ENCODE assay signal across 14 cellular contexts in the genomic region with DNA sequence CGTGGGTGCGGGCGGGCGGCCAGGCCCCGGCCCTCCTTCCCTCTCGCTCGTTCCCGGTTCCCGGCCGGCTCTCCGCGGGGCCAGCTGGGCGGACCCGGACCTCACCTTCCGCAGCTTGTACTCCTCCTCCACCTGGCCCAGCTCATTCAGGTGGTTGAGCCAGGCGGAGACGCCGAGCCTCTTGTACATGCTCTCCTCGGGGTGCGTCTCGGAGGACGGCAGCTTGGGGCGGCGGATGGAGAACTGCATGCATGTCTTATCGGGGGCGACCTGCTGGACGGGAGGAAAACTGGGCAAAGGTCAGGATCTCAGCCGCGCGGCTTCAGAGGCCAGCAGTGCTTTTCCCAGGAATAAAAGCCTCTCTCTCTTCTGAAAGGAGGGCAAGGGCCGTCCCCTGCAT.
DNase-seq lines count a peak whose midpoint lies in the region; ATAC-seq and TF ChIP-seq lines count a peak whose summit lies in the region.
"Had no signal": no experiment of that assay in that cellular context is flagged by ENCODE, and none has a peak within 500 bp of the region (broad histone marks: within the 10 kb centered on the region; RNA-seq: fewer than 3 reads in every experiment).

No MANE protein-coding gene starts in this region.

- 92% methylated on average over 12 of the region's 31 CpGs; no CpG with 5 or more reads in 1 of the 2 experiments for WGBS in IMR-90 (ENCODE audit: extremely low coverage in 2 of 2, insufficient read length in 1 of 2), 2 experiments

- DNase-seq in A673 (ENCODE audit: low spot score) (no peak), IMR-90 (no peak), glutamatergic neuron (peak; percentile 16), neural crest cell (ENCODE audit: low read depth, low spot score) (no peak), ACHN (no peak)
- DNase-seq in activated naive CD8-positive, alpha-beta T cell treated with anti-CD3 and anti-CD28 coated beads, Interleukin-2, amount 50 U/mL, for 24 hours = no peak
- DNase-seq: activated B cell treated with CpG ODN at 0.5 μM for 24 hours; activated T-cell treated with anti-CD3 and anti-CD28 coated beads, Interleukin-2, amount 50 U/mL, for 48 hours; DMS79 treated with DMSO at 0.1 percent for 48 hours; erythroblast; naive B cell; stimulated activated CD4-positive, alpha-beta T cell treated with anti-CD3 and anti-CD28 coated beads, Interleukin-12 subunit alpha, Interleukin-12 subunit beta, amount 100 ng/mL, for 4 hours had no signal

- no peak for ATAC-seq in IMR-90 (ENCODE audit: low read depth)
- ATAC-seq in GM21390 (IDR thresholded peaks at IDR 0.05; ENCODE audit: unreplicated experiment) = no peak
- ATAC-seq in activated naive CD8-positive, alpha-beta T cell treated with anti-CD3 and anti-CD28 coated beads, Interleukin-2, amount 50 U/mL, for 24 hours = no peak
- no peak for ATAC-seq in GM19328 (IDR thresholded peaks at IDR 0.05; ENCODE audit: unreplicated experiment)

- H3K4me1 Mint-ChIP-seq in glutamatergic neuron (ENCODE audit: low read depth, unreplicated experiment) (peaks cover 36% of the 10 kb centered on the region), neural crest cell (peaks cover 46% of the 10 kb centered on the region)
- H3K4me1 Mint-ChIP-seq in activated naive CD8-positive, alpha-beta T cell treated with anti-CD3 and anti-CD28 coated beads, Interleukin-2, amount 50 U/mL, for 24 hours = peaks cover 3% of the 10 kb centered on the region

- H3K9ac ChIP-seq in IMR-90 (ENCODE audit: low read depth, low read length) = no peak overlapping the region

- H3K9me3 Mint-ChIP-seq in glutamatergic neuron (ENCODE audit: unreplicated experiment) = peaks cover 10% of the 10 kb centered on the region
- no peaks in the 10 kb centered on the region for H3K9me3 Mint-ChIP-seq in neural crest cell
- no peaks in the 10 kb centered on the region for H3K9me3 Mint-ChIP-seq in activated naive CD8-positive, alpha-beta T cell treated with anti-CD3 and anti-CD28 coated beads, Interleukin-2, amount 50 U/mL, for 24 hours
- H3K9me3 Mint-ChIP-seq: activated B cell treated with CpG ODN at 0.5 μM for 24 hours, naive B cell had no signal

- no peak overlapping the region for H2BK120ac ChIP-seq in IMR-90 (ENCODE audit: low read depth, low read length)

- H2AK5ac ChIP-seq in IMR-90 (ENCODE audit: low read depth, low read length) = no peak overlapping the region

- CTCF ChIA-PET in A673 (lab: Charles Lee) = no interaction called here
- CTCF ChIA-PET in IMR-90 (lab: Yijun Ruan, JAX) = no interaction called here

- H3K4me3 Mint-ChIP-seq in glutamatergic neuron (ENCODE audit: unreplicated experiment) (peak overlapping the region; percentile 81), neural crest cell (peak overlapping the region; percentile 82)
- H3K4me3 Mint-ChIP-seq in activated naive CD8-positive, alpha-beta T cell treated with anti-CD3 and anti-CD28 coated beads, Interleukin-2, amount 50 U/mL, for 24 hours = no peak overlapping the region
- H3K4me3 Mint-ChIP-seq: activated B cell treated with CpG ODN at 0.5 μM for 24 hours had no signal

- no peak overlapping the region for H3K18ac ChIP-seq in IMR-90 (ENCODE audit: low read depth, low read length)

- BruUV-seq in A673 (replicated peaks; lab: Mats Ljungman, UMichigan) (no TSS peak), IMR-90 (replicated peaks; lab: Mats Ljungman, UMichigan) (no TSS peak)

- peaks cover 7% of the 10 kb centered on the region; the same call in 1 of the 2 replicates for H3K9me1 ChIP-seq in IMR-90 (ENCODE audit: insufficient read depth, low read length)

- H3K27ac ChIP-seq in A673 (ENCODE audit: low read depth, low read length, poor library complexity, severe bottlenecking) = peak overlapping the region; percentile 93
- H3K27ac ChIP-seq in IMR-90 (ENCODE audit: insufficient read depth, low read length) = no peak overlapping the region

- H2BK5ac ChIP-seq in IMR-90 (ENCODE audit: low read depth, low read length, poor library complexity, severe bottlenecking) = no peak overlapping the region

- POLR2A ChIA-PET in A673 (lab: Charles Lee; ENCODE audit: low non-redundant PET) (interaction anchor here (0.6 kb wide), 1 partner anchor 12 kb away, joined by 3 read pairs; no protein-coding TSS in a partner anchor), IMR-90 (lab: Charles Lee; ENCODE audit: unreplicated experiment) (no interaction called here)

- H3K9me3 ChIP-seq in A673 (ENCODE audit: low read depth, low read length, poor library complexity, severe bottlenecking) (no peaks in the 10 kb centered on the region), IMR-90 (ENCODE audit: control insufficient read depth, insufficient read depth, low read length) (no peaks in the 10 kb centered on the region)

- H3K36me3 Mint-ChIP-seq in glutamatergic neuron (ENCODE audit: unreplicated experiment) (no peaks in the 10 kb centered on the region), neural crest cell (ENCODE audit: low read depth) (peaks cover 5% of the 10 kb centered on the region)
- H3K36me3 Mint-ChIP-seq in activated naive CD8-positive, alpha-beta T cell treated with anti-CD3 and anti-CD28 coated beads, Interleukin-2, amount 50 U/mL, for 24 hours (ENCODE audit: low read depth) = no peaks in the 10 kb centered on the region
- H3K36me3 Mint-ChIP-seq: naive B cell had no signal

- no peaks in the 10 kb centered on the region for H3K36me3 ChIP-seq in A673 (ENCODE audit: insufficient read depth, low read length, poor library complexity, severe bottlenecking)
- peaks cover 28% of the 10 kb centered on the region for H3K36me3 ChIP-seq in IMR-90 (ENCODE audit: control insufficient read depth, insufficient read depth, low read length)

- H3K4me3 ChIP-seq in A673 (ENCODE audit: low read depth, low read length, poor library complexity, severe bottlenecking) = peak overlapping the region; percentile 23
- H3K4me3 ChIP-seq in IMR-90 (ENCODE audit: insufficient read depth, low read depth, low read length) = no peak overlapping the region

- no peak overlapping the region for H3K4ac ChIP-seq in IMR-90 (ENCODE audit: low read depth, low read length)

- H2AFZ ChIP-seq in IMR-90 (replicated peaks; ENCODE audit: low read length, poor library complexity) = peak overlapping the region; percentile 19

- TF ChIP-seq RAD21 in IMR-90 (IDR thresholded peaks at IDR 0.05; ENCODE audit: low read length) = no peak

- in situ Hi-C loops in IMR-90 (cut with MboI; ENCODE audit: low sequenced_read_pairs) (no loop called here), ACHN (cut with HindIII; ENCODE audit: low pct_ligation_motif_present, low pct_unique_long_range_greater_than_20kb, low sequenced_read_pairs) (no loop called here)

- no peak overlapping the region for H3K56ac ChIP-seq in IMR-90 (ENCODE audit: extremely low read depth, insufficient read depth, low read length)

- H3K27ac Mint-ChIP-seq in glutamatergic neuron (ENCODE audit: unreplicated experiment) (no peak overlapping the region), neural crest cell (ENCODE audit: unreplicated experiment) (peak overlapping the region; percentile 64)
- no peak overlapping the region for H3K27ac Mint-ChIP-seq in activated naive CD8-positive, alpha-beta T cell treated with anti-CD3 and anti-CD28 coated beads, Interleukin-2, amount 50 U/mL, for 24 hours
- H3K27ac Mint-ChIP-seq: activated B cell treated with CpG ODN at 0.5 μM for 24 hours had no signal

- intact Hi-C loops in A673 (cut with micrococcal nuclease; ENCODE audit: unreplicated experiment) = no loop called here
- intact Hi-C loops in IMR-90 (cut with micrococcal nuclease) = no loop called here

- H3K27me3 ChIP-seq in A673 (replicated peaks; ENCODE audit: insufficient read depth, low read depth, low read length, poor library complexity) (no peaks in the 10 kb centered on the region), IMR-90 (ENCODE audit: control insufficient read depth, insufficient read depth, low read length) (no peaks in the 10 kb centered on the region)

- no peak overlapping the region for H2BK20ac ChIP-seq in IMR-90 (ENCODE audit: low read depth, low read length)

- H4K5ac ChIP-seq in IMR-90 (ENCODE audit: low read depth, low read length) = no peak overlapping the region

- no peak overlapping the region for H3K23ac ChIP-seq in IMR-90 (ENCODE audit: low read depth, low read length)

- TF ChIP-seq CTCF in A673 (conservative IDR thresholded peaks at IDR 0.05; ENCODE audit: low read depth, low read length) (no peak), IMR-90 (conservative IDR thresholded peaks at IDR 0.05; ENCODE audit: low read depth, low read length) (no peak), glutamatergic neuron (IDR thresholded peaks at IDR 0.05; ENCODE audit: partially characterized antibody, unreplicated experiment) (no peak), neural crest cell (conservative IDR thresholded peaks at IDR 0.05) (no peak)

- no peak overlapping the region for H3K4me2 ChIP-seq in IMR-90 (ENCODE audit: low read depth, low read length)

- H3K14ac ChIP-seq in IMR-90 (replicated peaks; ENCODE audit: low read depth, low read length) = no peak overlapping the region

- no peak overlapping the region for H2BK15ac ChIP-seq in IMR-90 (ENCODE audit: low read depth, low read length)

- H3K27me3 Mint-ChIP-seq in glutamatergic neuron (ENCODE audit: unreplicated experiment) (peaks cover 11% of the 10 kb centered on the region), neural crest cell (ENCODE audit: low read depth) (peaks cover 2% of the 10 kb centered on the region)
- no peaks in the 10 kb centered on the region for H3K27me3 Mint-ChIP-seq in activated naive CD8-positive, alpha-beta T cell treated with anti-CD3 and anti-CD28 coated beads, Interleukin-2, amount 50 U/mL, for 24 hours
- H3K27me3 Mint-ChIP-seq: activated B cell treated with CpG ODN at 0.5 μM for 24 hours, naive B cell had no signal

- dilution Hi-C loops in IMR-90 (cut with HindIII; ENCODE audit: low sequenced_read_pairs, unreplicated experiment) = no loop called here

- peak overlapping the region; percentile 42 for H2AK9ac ChIP-seq in IMR-90 (replicated peaks; ENCODE audit: low read depth, low read length, poor library complexity)

- H4K91ac ChIP-seq in IMR-90 (ENCODE audit: insufficient read depth, low read depth, low read length) = no peak overlapping the region

- no peak for TF ChIP-seq POLR2A in IMR-90 (IDR thresholded peaks at IDR 0.05; ENCODE audit: low read depth, low read length)

- H4K20me1 ChIP-seq in IMR-90 (ENCODE audit: insufficient read depth, low read length) = peaks cover 24% of the 10 kb centered on the region

- H3K4me1 ChIP-seq in A673 (ENCODE audit: insufficient read depth, low read length, poor library complexity, severe bottlenecking) = peaks cover 59% of the 10 kb centered on the region
- H3K4me1 ChIP-seq in IMR-90 (ENCODE audit: control insufficient read depth, insufficient read depth, low read length) = peaks cover 9% of the 10 kb centered on the region

- peaks cover 9 to 17% of the 10 kb centered on the region in 2 experiments; a peak in 2 of 4 replicates for H3K79me1 ChIP-seq in IMR-90 (ENCODE audit: low read depth in 1 of 2, low read length in 2 of 2)

- H4K8ac ChIP-seq in IMR-90 (ENCODE audit: low read depth in 2 of 2, low read length in 2 of 2) = no peak overlapping the region

TF ChIP-seq in IMR-90, 13 proteins besides CTCF, POLR2A, EP300 and RAD21 (continues in another document):
- no peak for TF ChIP-seq MXI1 (IDR thresholded peaks at IDR 0.05; ENCODE audit: borderline replicate concordance, low read depth, low read length)
- no peak for TF ChIP-seq RCOR1 (IDR thresholded peaks at IDR 0.05; ENCODE audit: insufficient replicate concordance, low read length)
- TF ChIP-seq MAZ (IDR thresholded peaks at IDR 0.05; ENCODE audit: borderline replicate concordance, low read depth, low read length) = no peak
